In genomic region chr22:24607429-24608111, GRCh38 we compare ENCODE assay signal across 8 cellular contexts. TPM values are rescaled to one million over a fixed set of nuclear protein-coding genes. Genes with fewer than 3 reads are reported as not detected.
DNase-seq lines count a peak whose midpoint lies in the region; ATAC-seq and TF ChIP-seq lines count a peak whose summit lies in the region.
"Not testable (repeated sequence)": the region's sequence is repeated elsewhere in the genome, so short reads cannot be mapped to it uniquely, and the experiment has no call there.

No MANE protein-coding gene starts in this region.

- H3K27ac ChIP-seq in Panc1 (ENCODE audit: low read length); aorta (ENCODE audit: low read depth in 1 of 2, low read length in 2 of 2): not testable (repeated sequence)

- not testable (repeated sequence) for H3K4me3 ChIP-seq in Panc1 (ENCODE audit: low read depth in 2 of 2, low read length in 2 of 2); aorta (ENCODE audit: low read length in 2 of 2)

- intact Hi-C loops in Panc1 (cut with micrococcal nuclease; ENCODE audit: unreplicated experiment); aorta (cut with DNase I): not testable (repeated sequence)

- H3K4me1 Mint-ChIP-seq in activated naive CD8-positive, alpha-beta T cell treated with anti-CD3 and anti-CD28 coated beads, Interleukin-2, amount 10 ng/mL, durations not matched to agents 7 days and 5 days, result peaks cover 25% of the 10 kb centered on the region

- H3K36me3 ChIP-seq in Panc1 (ENCODE audit: control insufficient read depth, insufficient read depth, low read length); aorta (ENCODE audit: control insufficient read depth in 1 of 2, insufficient read depth in 2 of 2, low read length in 1 of 2): not testable (repeated sequence)

- H3K27me3 Mint-ChIP-seq in activated naive CD8-positive, alpha-beta T cell treated with anti-CD3 and anti-CD28 coated beads, Interleukin-2, amount 10 ng/mL, durations not matched to agents 7 days and 5 days, result not testable (repeated sequence)

- not testable (repeated sequence) for H3K27me3 ChIP-seq in Panc1 (ENCODE audit: control insufficient read depth, insufficient read depth, low read length); aorta (ENCODE audit: control insufficient read depth in 1 of 2, insufficient read depth in 2 of 2, low read length in 1 of 2)

- peak; percentile 69 for TF ChIP-seq POLR2A in GM18505 (IDR thresholded peaks at IDR 0.05; ENCODE audit: borderline replicate concordance, extremely low read depth, insufficient read depth, insufficient read length)

- ATAC-seq in GM18505 (IDR thresholded peaks at IDR 0.05; ENCODE audit: unreplicated experiment) (peak; percentile 57), HG03045 (IDR thresholded peaks at IDR 0.05; ENCODE audit: unreplicated experiment) (peak; percentile 75), Panc1 (peak; percentile 44), aorta (ENCODE audit: low FRiP score) (peak; percentile 46)
- peak; percentile 51 for ATAC-seq in activated naive CD8-positive, alpha-beta T cell treated with anti-CD3 and anti-CD28 coated beads, Interleukin-2, amount 10 ng/mL, durations not matched to agents 7 days and 5 days (ENCODE audit: low read depth)

- not testable (repeated sequence) for BruUV-seq in Panc1 (replicated peaks; lab: Mats Ljungman, UMichigan)

- TF ChIP-seq CTCF in Panc1 (IDR thresholded peaks at IDR 0.05), result not testable (repeated sequence)

- in situ Hi-C loops in Panc1 (cut with HindIII; ENCODE audit: low pct_unique_long_range_greater_than_20kb, low sequenced_read_pairs), result not testable (repeated sequence)

- H3K9me3 ChIP-seq in Panc1 (ENCODE audit: control insufficient read depth, insufficient read depth, low read depth, low read length); aorta (ENCODE audit: control insufficient read depth, low read length): not testable (repeated sequence)

- POLR2A ChIA-PET in Panc1 (lab: Charles Lee), result interaction anchor here (0.6 kb wide), 1 partner anchor 9 kb away, joined by 3 read pairs; no protein-coding TSS in a partner anchor
- POLR2A ChIA-PET in activated naive CD8-positive, alpha-beta T cell treated with anti-CD3 and anti-CD28 coated beads, Interleukin-2, amount 10 ng/mL, durations not matched to agents 7 days and 5 days (lab: Charles Lee), result not testable (repeated sequence)

- peak overlapping the region; percentile 97 for H3K27ac Mint-ChIP-seq in activated naive CD8-positive, alpha-beta T cell treated with anti-CD3 and anti-CD28 coated beads, Interleukin-2, amount 10 ng/mL, durations not matched to agents 7 days and 5 days

- H3K36me3 Mint-ChIP-seq in activated naive CD8-positive, alpha-beta T cell treated with anti-CD3 and anti-CD28 coated beads, Interleukin-2, amount 10 ng/mL, durations not matched to agents 7 days and 5 days, result not testable (repeated sequence)

- 81 to 84% methylated on average over 17 to 18 of the region's 18 CpGs for WGBS in aorta, 2 donors

- not testable (repeated sequence) for DNase-seq in Panc1 (ENCODE audit: low read depth, low spot score)
- DNase-seq in activated CD4-positive, alpha-beta T cell treated with anti-CD3 and anti-CD28 coated beads for 48 hours, result peak; percentile 79
- DNase-seq in activated naive CD8-positive, alpha-beta T cell treated with anti-CD3 and anti-CD28 coated beads, Interleukin-2, amount 10 ng/mL, durations not matched to agents 7 days and 5 days, result peak; percentile 57
- DNase-seq in islet precursor cell, result peak; percentile 61
- DNase-seq in stimulated activated CD4-positive, alpha-beta T cell treated with anti-CD3 and anti-CD28 coated beads, Interleukin-15, amount 100 ng/mL, for 48 hours (ENCODE audit: low read depth in 2 of 2), result peak; percentile 42 to 64
- peak in 1 of 2 donors; percentile 78 for DNase-seq in aorta

- peak overlapping the region; percentile 94 for H3K4me3 Mint-ChIP-seq in activated naive CD8-positive, alpha-beta T cell treated with anti-CD3 and anti-CD28 coated beads, Interleukin-2, amount 10 ng/mL, durations not matched to agents 7 days and 5 days

- not testable (repeated sequence) for H3K9me3 Mint-ChIP-seq in activated naive CD8-positive, alpha-beta T cell treated with anti-CD3 and anti-CD28 coated beads, Interleukin-2, amount 10 ng/mL, durations not matched to agents 7 days and 5 days

- H3K4me1 ChIP-seq in Panc1 (ENCODE audit: control insufficient read depth, insufficient read depth, low read length); aorta (ENCODE audit: control insufficient read depth in 1 of 2, insufficient read depth in 2 of 2, low read length in 2 of 2): not testable (repeated sequence)

- CTCF ChIA-PET in Panc1 (lab: Charles Lee), result not testable (repeated sequence)

RNA-seq across cellular contexts. Expression of gene GGT1, which starts 4.6 kb away (rescaled TPM):
- total RNA-seq in Panc1 (2021; ENCODE audit: unreplicated experiment) (2.6 TPM), aorta (10 to 100 TPM in 1 of 2 donors, 1 to 10 TPM in 1; 4.0 to 14.2 TPM)
- polyA plus RNA-seq in Panc1 (2012; ENCODE audit: insufficient read length), result 5.5 TPM
- total RNA-seq in activated naive CD8-positive, alpha-beta T cell treated with anti-CD3 and anti-CD28 coated beads, Interleukin-2, amount 10 ng/mL, durations not matched to agents 7 days and 5 days, result 10 to 100 TPM; 25.4 to 25.7 TPM
- polyA plus RNA-seq in aorta, result 10 to 100 TPM; 14.3 to 24.1 TPM

RNA-seq across cellular contexts. Expression of gene LRRC75B, which starts 14.7 kb away (rescaled TPM):
- total RNA-seq in Panc1 (2021; ENCODE audit: unreplicated experiment), result 4.1 TPM
- 8.3 TPM for polyA plus RNA-seq in Panc1 (2012; ENCODE audit: insufficient read length)
- total RNA-seq in activated naive CD8-positive, alpha-beta T cell treated with anti-CD3 and anti-CD28 coated beads, Interleukin-2, amount 10 ng/mL, durations not matched to agents 7 days and 5 days, result 1 to 10 TPM; 2.2 to 3.2 TPM
- 10 to 100 TPM in 1 of 2 donors, 1 to 10 TPM in 1; 4.6 to 15.0 TPM for total RNA-seq in aorta
- 10 to 100 TPM in 1 of 2 donors, 1 to 10 TPM in 1; 6.1 to 47.7 TPM for polyA plus RNA-seq in aorta

RNA-seq across cellular contexts. Expression of gene SNRPD3, which starts 51.8 kb away (rescaled TPM):
- 89.4 TPM for total RNA-seq in Panc1 (2021; ENCODE audit: unreplicated experiment)
- 131 TPM for polyA plus RNA-seq in Panc1 (2012; ENCODE audit: insufficient read length)
- total RNA-seq in activated naive CD8-positive, alpha-beta T cell treated with anti-CD3 and anti-CD28 coated beads, Interleukin-2, amount 10 ng/mL, durations not matched to agents 7 days and 5 days, result 100 to 1,000 TPM; 108 to 110 TPM
- total RNA-seq in aorta, result 10 to 100 TPM; 43.4 to 44.8 TPM
- polyA plus RNA-seq in aorta, result 10 to 100 TPM; 75.2 to 91.4 TPM

RNA-seq across cellular contexts. Expression of gene GUCD1, which starts 52.6 kb away (rescaled TPM):
- total RNA-seq in Panc1 (2021; ENCODE audit: unreplicated experiment) (97.7 TPM), aorta (10 to 100 TPM; 60.7 to 67.0 TPM)
- polyA plus RNA-seq in Panc1 (2012; ENCODE audit: insufficient read length), result 74.9 TPM
- 100 to 1,000 TPM; 103 to 104 TPM for total RNA-seq in activated naive CD8-positive, alpha-beta T cell treated with anti-CD3 and anti-CD28 coated beads, Interleukin-2, amount 10 ng/mL, durations not matched to agents 7 days and 5 days
- polyA plus RNA-seq in aorta, result 10 to 100 TPM; 42.2 to 71.6 TPM
